Comparison of ENCODE assay signal across 11 cellular contexts in the genomic region with DNA sequence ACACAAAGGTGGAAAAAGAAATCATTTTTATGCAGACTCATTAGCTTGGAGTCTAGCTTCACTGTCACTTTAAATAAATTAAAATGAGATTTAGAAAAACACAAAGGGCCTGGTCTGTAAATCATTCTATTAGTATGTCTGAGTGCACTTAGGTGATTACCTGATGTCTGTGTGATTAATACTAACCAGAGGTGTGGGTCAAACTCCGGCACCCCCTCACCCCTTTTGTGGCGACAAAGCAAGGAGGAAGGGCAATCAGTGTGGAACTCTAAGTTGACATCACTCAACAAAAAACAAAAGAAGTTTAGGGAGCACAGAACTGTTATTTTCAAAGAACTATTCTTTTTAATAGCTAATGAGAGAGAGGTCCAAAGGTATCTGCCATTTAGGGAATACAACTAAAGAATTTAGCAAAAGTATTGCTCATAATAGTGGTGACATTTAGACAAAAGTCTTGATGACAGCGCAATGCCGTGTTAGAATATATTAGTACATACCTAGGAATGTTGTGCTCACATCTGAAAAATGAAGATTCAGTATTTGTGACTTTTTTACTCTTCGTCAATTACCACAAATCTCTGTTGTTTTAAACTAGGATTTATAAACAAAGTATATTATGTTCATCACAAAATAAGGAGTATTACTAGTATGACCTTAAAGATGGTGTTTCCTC.
DNase-seq lines count a peak whose midpoint lies in the region; ATAC-seq and TF ChIP-seq lines count a peak whose summit lies in the region.
"Had no signal": no experiment of that assay in that cellular context is flagged by ENCODE, and none has a peak within 500 bp of the region (broad histone marks: within the 10 kb centered on the region; RNA-seq: fewer than 3 reads in every experiment).

No MANE protein-coding gene starts in this region.

- H3K79me2 ChIP-seq in SK-N-SH (ENCODE audit: insufficient read depth) = peaks cover 98% of the 10 kb centered on the region

- H3K36me3 Mint-ChIP-seq in CD14-positive monocyte (peaks cover 73 to 87% of the 10 kb centered on the region in 2 donors), progenitor cell of endocrine pancreas (ENCODE audit: insufficient read depth) (no peaks in the 10 kb centered on the region)

- peaks cover 19% of the 10 kb centered on the region for H3F3A ChIP-seq in SK-N-SH (replicated peaks; ENCODE audit: insufficient read depth)

- no peak for TF ChIP-seq CTCF in CD14-positive monocyte (IDR thresholded peaks at IDR 0.05)
- no peak for TF ChIP-seq CTCF in SK-N-SH (IDR thresholded peaks at IDR 0.05)
- TF ChIP-seq CTCF in sigmoid colon (IDR thresholded peaks at IDR 0.05) = no peak
- TF ChIP-seq CTCF in progenitor cell of endocrine pancreas (IDR thresholded peaks at IDR 0.05; ENCODE audit: unreplicated experiment) = no peak

- H3K4me1 ChIP-seq in SK-N-SH (ENCODE audit: control insufficient read depth in 1 of 2, insufficient read depth in 2 of 2, low read depth in 1 of 2, low read length in 1 of 2) = peaks cover 46 to 47% of the 10 kb centered on the region in 2 experiments
- H3K4me1 ChIP-seq in sigmoid colon = peaks cover 0 to 16% (median 3%) of the 10 kb centered on the region in 4 donors

- peaks cover 86% of the 10 kb centered on the region for H3K4me1 Mint-ChIP-seq in CD14-positive monocyte
- peaks cover 5% of the 10 kb centered on the region for H3K4me1 Mint-ChIP-seq in progenitor cell of endocrine pancreas (ENCODE audit: low read depth)

- H3K9me3 ChIP-seq in SK-N-SH (no peaks in the 10 kb centered on the region), sigmoid colon (no peaks in the 10 kb centered on the region)
- H3K9me3 ChIP-seq: MG63 had no signal

- H3K9me3 Mint-ChIP-seq in CD14-positive monocyte (peaks cover 0 to 2% (median 0%) of the 10 kb centered on the region in 7 donors), progenitor cell of endocrine pancreas (ENCODE audit: low read depth) (no peaks in the 10 kb centered on the region)

- H3K27ac ChIP-seq in SK-N-SH (ENCODE audit: low read depth in 2 of 2, low read length in 1 of 2) = peak overlapping the region; percentile 74 to 99
- peak overlapping the region in 3 of 4 donors; percentile 20 to 38 (median 31) for H3K27ac ChIP-seq in sigmoid colon

- WGBS in SK-N-SH (ENCODE audit: low lambda C conversion rate) = 57% methylated on average over 5 of the region's 5 CpGs
- 81 to 86% methylated on average over 5 of the region's 5 CpGs for WGBS in sigmoid colon, 2 donors

- H3K27ac Mint-ChIP-seq in CD14-positive monocyte (peak overlapping the region; percentile 84 to 93 (median 90)), progenitor cell of endocrine pancreas (no peak overlapping the region)

- TF ChIP-seq RAD21 in SK-N-SH (IDR thresholded peaks at IDR 0.05; ENCODE audit: low read length) = no peak

- H3K4me2 ChIP-seq in SK-N-SH = peak overlapping the region; percentile 74

- no peak for TF ChIP-seq POLR2A in sigmoid colon (IDR thresholded peaks at IDR 0.05)

- POLR2A ChIA-PET in SK-N-SH (lab: Yijun Ruan, JAX) = interaction anchor here (0.6 kb wide), 1 partner anchor 650 kb away, joined by 4 read pairs; no protein-coding TSS in a partner anchor

- no peaks in the 10 kb centered on the region; the same call in 1 of the 2 replicates for H4K20me1 ChIP-seq in SK-N-SH (ENCODE audit: insufficient read depth)

- no peaks in the 10 kb centered on the region for H3K9me2 ChIP-seq in SK-N-SH

- H3K4me3 Mint-ChIP-seq in CD14-positive monocyte (peak overlapping the region in 1 of 2 donors; percentile 65), progenitor cell of endocrine pancreas (ENCODE audit: low read depth) (no peak overlapping the region)

- H3K27me3 ChIP-seq in SK-N-SH (ENCODE audit: insufficient read depth) (no peaks in the 10 kb centered on the region), sigmoid colon (no peaks in the 10 kb centered on the region)
- H3K27me3 ChIP-seq: MG63 had no signal

- H3K4me3 ChIP-seq in SK-N-SH (ENCODE audit: low read depth in 2 of 2, low read length in 1 of 2) (peak overlapping the region in 1 of 2 experiments; percentile 18; a peak in 2 of 4 replicates), sigmoid colon (no peak overlapping the region)
- H3K4me3 ChIP-seq: MG63 had no signal

- peaks cover 0 to 6% of the 10 kb centered on the region in 2 experiments for H3K36me3 ChIP-seq in SK-N-SH (replicated peaks in 1 of 2; ENCODE audit: control insufficient read depth in 1 of 2, insufficient read depth in 2 of 2, low read length in 1 of 2)
- H3K36me3 ChIP-seq in sigmoid colon = no peaks in the 10 kb centered on the region

- H3K27me3 Mint-ChIP-seq in CD14-positive monocyte (ENCODE audit: low read depth in 3 of 3) (peaks cover 0 to under 1% (median 0%) of the 10 kb centered on the region in 3 donors), progenitor cell of endocrine pancreas (peaks cover 94% of the 10 kb centered on the region)

- intact Hi-C loops in CD14-positive monocyte (cut with micrococcal nuclease) = no loop called here
- intact Hi-C loops in sigmoid colon (cut with DNase I) = no loop called here

- no peak overlapping the region for H2AFZ ChIP-seq in SK-N-SH (ENCODE audit: low read depth)

- ATAC-seq in GM21786 (IDR thresholded peaks at IDR 0.05; ENCODE audit: unreplicated experiment) = no peak

- DNase-seq in CD14-positive monocyte (ENCODE audit: low spot score) = no peak
- DNase-seq in SK-N-SH = no peak
- peak; percentile 44 for DNase-seq in fibroblast of gingiva (ENCODE audit: low read depth)
- DNase-seq in sigmoid colon = no peak
- no peak for DNase-seq in progenitor cell of endocrine pancreas (ENCODE audit: low spot score, unreplicated experiment)
- DNase-seq in SW480 (ENCODE audit: low spot score) = no peak
- no peak for DNase-seq in NCI-H146 (lab: John Stamatoyannopoulos, UW)
- DNase-seq: activated T-cell treated with anti-CD3 and anti-CD28 coated beads, Interleukin-2, amount 50 U/mL, for 1 hour; MG63; T-helper 17 cell had no signal

- H3K9ac ChIP-seq in SK-N-SH = peak overlapping the region; percentile 55; the same call in 1 of the 2 replicates

- CTCF ChIA-PET in SK-N-SH (lab: Yijun Ruan, JAX) = interaction anchor here (1.0 to 3.4 kb wide), 4 partner anchors 7 to 24 kb away, joined by 3 to 12 read pairs (median 3); no protein-coding TSS in a partner anchor

- TF ChIP-seq EP300 in SK-N-SH (IDR thresholded peaks at IDR 0.05; ENCODE audit: borderline replicate concordance in 1 of 2, low read depth in 1 of 2, low read length in 1 of 2) (no peak), sigmoid colon (IDR thresholded peaks at IDR 0.05) (no peak)

TF ChIP-seq in SK-N-SH, 30 proteins besides CTCF, POLR2A, EP300 and RAD21 (continues in another document):
- TF ChIP-seq YY1 (IDR thresholded peaks at IDR 0.05; ENCODE audit: low read depth) (no peak), TAF1 (IDR thresholded peaks at IDR 0.05; ENCODE audit: borderline replicate concordance, low read depth, low read length) (no peak), FOSL2 (IDR thresholded peaks at IDR 0.05; ENCODE audit: borderline replicate concordance, low read depth) (no peak), RXRA (IDR thresholded peaks at IDR 0.05; ENCODE audit: borderline replicate concordance, low read depth) (no peak), GATA2 (CRISPR knock-in tag; IDR thresholded peaks at IDR 0.05) (0 out of 2 replicates have a peak, but pooled peaks have one; percentile 20), SMC3 (IDR thresholded peaks at IDR 0.05; ENCODE audit: low read depth, low read length) (no peak), FOXM1 (IDR thresholded peaks at IDR 0.05; ENCODE audit: low read depth) (no peak), MXI1 (IDR thresholded peaks at IDR 0.05; ENCODE audit: low read depth, low read length) (no peak), FOXJ3 (CRISPR knock-in tag; IDR thresholded peaks at IDR 0.05) (no peak)
- TF ChIP-seq, protein P1, sequence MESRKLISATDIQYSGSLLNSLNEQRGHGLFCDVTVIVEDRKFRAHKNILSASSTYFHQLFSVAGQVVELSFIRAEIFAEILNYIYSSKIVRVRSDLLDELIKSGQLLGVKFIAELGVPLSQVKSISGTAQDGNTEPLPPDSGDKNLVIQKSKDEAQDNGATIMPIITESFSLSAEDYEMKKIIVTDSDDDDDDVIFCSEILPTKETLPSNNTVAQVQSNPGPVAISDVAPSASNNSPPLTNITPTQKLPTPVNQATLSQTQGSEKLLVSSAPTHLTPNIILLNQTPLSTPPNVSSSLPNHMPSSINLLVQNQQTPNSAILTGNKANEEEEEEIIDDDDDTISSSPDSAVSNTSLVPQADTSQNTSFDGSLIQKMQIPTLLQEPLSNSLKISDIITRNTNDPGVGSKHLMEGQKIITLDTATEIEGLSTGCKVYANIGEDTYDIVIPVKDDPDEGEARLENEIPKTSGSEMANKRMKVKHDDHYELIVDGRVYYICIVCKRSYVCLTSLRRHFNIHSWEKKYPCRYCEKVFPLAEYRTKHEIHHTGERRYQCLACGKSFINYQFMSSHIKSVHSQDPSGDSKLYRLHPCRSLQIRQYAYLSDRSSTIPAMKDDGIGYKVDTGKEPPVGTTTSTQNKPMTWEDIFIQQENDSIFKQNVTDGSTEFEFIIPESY (IDR thresholded peaks at IDR 0.05; ENCODE audit: borderline replicate concordance, low read depth) = no peak
- TF ChIP-seq, protein P2, sequence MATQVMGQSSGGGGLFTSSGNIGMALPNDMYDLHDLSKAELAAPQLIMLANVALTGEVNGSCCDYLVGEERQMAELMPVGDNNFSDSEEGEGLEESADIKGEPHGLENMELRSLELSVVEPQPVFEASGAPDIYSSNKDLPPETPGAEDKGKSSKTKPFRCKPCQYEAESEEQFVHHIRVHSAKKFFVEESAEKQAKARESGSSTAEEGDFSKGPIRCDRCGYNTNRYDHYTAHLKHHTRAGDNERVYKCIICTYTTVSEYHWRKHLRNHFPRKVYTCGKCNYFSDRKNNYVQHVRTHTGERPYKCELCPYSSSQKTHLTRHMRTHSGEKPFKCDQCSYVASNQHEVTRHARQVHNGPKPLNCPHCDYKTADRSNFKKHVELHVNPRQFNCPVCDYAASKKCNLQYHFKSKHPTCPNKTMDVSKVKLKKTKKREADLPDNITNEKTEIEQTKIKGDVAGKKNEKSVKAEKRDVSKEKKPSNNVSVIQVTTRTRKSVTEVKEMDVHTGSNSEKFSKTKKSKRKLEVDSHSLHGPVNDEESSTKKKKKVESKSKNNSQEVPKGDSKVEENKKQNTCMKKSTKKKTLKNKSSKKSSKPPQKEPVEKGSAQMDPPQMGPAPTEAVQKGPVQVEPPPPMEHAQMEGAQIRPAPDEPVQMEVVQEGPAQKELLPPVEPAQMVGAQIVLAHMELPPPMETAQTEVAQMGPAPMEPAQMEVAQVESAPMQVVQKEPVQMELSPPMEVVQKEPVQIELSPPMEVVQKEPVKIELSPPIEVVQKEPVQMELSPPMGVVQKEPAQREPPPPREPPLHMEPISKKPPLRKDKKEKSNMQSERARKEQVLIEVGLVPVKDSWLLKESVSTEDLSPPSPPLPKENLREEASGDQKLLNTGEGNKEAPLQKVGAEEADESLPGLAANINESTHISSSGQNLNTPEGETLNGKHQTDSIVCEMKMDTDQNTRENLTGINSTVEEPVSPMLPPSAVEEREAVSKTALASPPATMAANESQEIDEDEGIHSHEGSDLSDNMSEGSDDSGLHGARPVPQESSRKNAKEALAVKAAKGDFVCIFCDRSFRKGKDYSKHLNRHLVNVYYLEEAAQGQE (IDR thresholded peaks at IDR 0.05; ENCODE audit: low read depth, low read length) = no peak
